ENCODE assay signal across 1 cellular context in genomic region chr10:112059220-112059619, GRCh38.
TF ChIP-seq lines count a peak whose summit lies in the region.

No MANE protein-coding gene starts in this region.

TF ChIP-seq in GM23338, 12 proteins besides CTCF, POLR2A, EP300 and RAD21 (continued from another document):
- no peak for TF ChIP-seq ZNF114 (CRISPR knock-in tag; IDR thresholded peaks at IDR 0.05)
- no peak for TF ChIP-seq EZH2phosphoT487 (IDR thresholded peaks at IDR 0.05; ENCODE audit: unreplicated experiment)
